In the genomic region with DNA sequence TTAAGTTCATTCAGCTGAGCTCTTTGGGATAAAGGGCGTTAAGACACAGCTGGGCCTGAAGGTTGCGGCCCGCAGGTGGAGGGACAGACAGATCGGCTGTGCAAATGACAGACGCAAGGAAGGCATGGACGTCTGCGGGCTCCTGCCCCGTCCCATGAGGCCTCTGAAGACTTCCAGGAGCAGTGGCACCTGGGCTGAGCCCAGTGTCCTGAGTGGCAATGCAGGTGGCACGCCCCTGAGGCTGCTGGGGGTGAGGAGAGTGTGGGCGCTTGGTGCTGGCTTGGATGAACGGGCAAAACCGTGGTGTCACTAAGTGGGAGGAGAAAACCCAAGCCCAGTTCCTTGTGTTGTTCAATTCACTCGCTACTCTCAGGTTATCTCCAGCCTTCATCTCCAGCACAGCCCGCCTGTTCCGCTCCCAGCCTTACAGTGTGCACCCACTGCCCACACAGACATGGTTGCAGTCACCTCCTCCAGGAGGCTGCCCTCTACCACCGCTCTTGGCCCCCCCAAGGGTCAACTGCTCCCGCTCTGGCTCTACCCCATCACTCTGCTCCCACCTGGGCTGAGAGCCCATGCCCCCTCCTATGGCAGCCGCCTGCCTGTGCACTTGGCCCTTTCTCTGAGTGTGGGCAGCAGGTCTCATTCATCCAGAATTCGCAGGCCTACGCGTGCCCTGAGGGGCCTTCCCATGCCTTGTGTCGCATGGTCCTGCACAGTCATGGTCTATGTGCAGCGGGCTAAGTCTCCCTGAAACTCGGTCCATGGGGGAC, we compare ENCODE assay signal across 22 cellular contexts.
"Had no signal": no experiment of that assay in that cellular context is flagged by ENCODE, and none has a peak within 500 bp of the region (broad histone marks: within the 10 kb centered on the region; RNA-seq: fewer than 3 reads in every experiment).

No MANE protein-coding gene starts in this region.

- H3K4me3 ChIP-seq: body of pancreas, colonic mucosa, hepatocyte, mucosa of descending colon, SK-N-MC, stomach had no signal

- DNase-seq: activated CD4-positive, alpha-beta memory T cell treated with anti-CD3 and anti-CD28 coated beads for 36 hours; activated CD4-positive, alpha-beta T cell treated with anti-CD3 and anti-CD28 coated beads for 36 hours; activated gamma-delta T cell treated with Interleukin-2 at 50 U/mL for 16 hours; activated naive CD8-positive, alpha-beta T cell treated with anti-CD3 and anti-CD28 coated beads, Interleukin-2, amount 10 ng/mL, durations not matched to agents 7 days and 5 days; activated T-cell treated with anti-CD3 and anti-CD28 coated beads for 4 hours; body of pancreas; central memory CD4-positive, alpha-beta T cell; colonic mucosa; mesenchymal stem cell; mucosa of descending colon; naive B cell; stimulated activated CD4-positive, alpha-beta T cell treated with anti-CD3 and anti-CD28 coated beads, Interleukin-12 subunit alpha, Interleukin-12 subunit beta, amount 100 ng/mL, for 4 hours; stimulated activated CD4-positive, alpha-beta T cell treated with anti-CD3 and anti-CD28 coated beads, Interleukin-1b, Interleukin-23, amount 100 ng/mL, for 48 hours; stomach had no signal

- H3K27ac Mint-ChIP-seq: activated CD4-positive, alpha-beta memory T cell treated with anti-CD3 and anti-CD28 coated beads for 36 hours; activated CD4-positive, alpha-beta T cell treated with anti-CD3 and anti-CD28 coated beads for 36 hours; activated naive CD8-positive, alpha-beta T cell treated with anti-CD3 and anti-CD28 coated beads, Interleukin-2, amount 10 ng/mL, durations not matched to agents 7 days and 5 days; activated T-helper 1 cell treated with anti-CD3 and anti-CD28 coated beads, Interleukin-12 subunit alpha, Interleukin-12 subunit beta, Interleukin-2, Interleukin-4 antibody, amounts not matched to agents 30 ng/mL and 10 ng/mL and 1 ng/mL, durations not matched to agents 14 hours and 24 hours and 36 hours; type B pancreatic cell had no signal

- H3K4me3 Mint-ChIP-seq: activated CD4-positive, alpha-beta memory T cell treated with anti-CD3 and anti-CD28 coated beads for 36 hours; activated CD4-positive, alpha-beta T cell treated with anti-CD3 and anti-CD28 coated beads for 36 hours; activated naive CD8-positive, alpha-beta T cell treated with anti-CD3 and anti-CD28 coated beads, Interleukin-2, amount 10 ng/mL, durations not matched to agents 7 days and 5 days; activated T-helper 1 cell treated with anti-CD3 and anti-CD28 coated beads, Interleukin-12 subunit alpha, Interleukin-12 subunit beta, Interleukin-2, Interleukin-4 antibody, amounts not matched to agents 30 ng/mL and 10 ng/mL and 1 ng/mL, durations not matched to agents 14 hours and 24 hours and 36 hours; naive B cell; type B pancreatic cell had no signal

- H3K27me3 ChIP-seq: body of pancreas, colonic mucosa, hepatocyte had no signal

- H3K36me3 Mint-ChIP-seq: activated CD4-positive, alpha-beta memory T cell treated with anti-CD3 and anti-CD28 coated beads for 36 hours; activated naive CD8-positive, alpha-beta T cell treated with anti-CD3 and anti-CD28 coated beads, Interleukin-2, amount 10 ng/mL, durations not matched to agents 7 days and 5 days had no signal

- H3K9me3 ChIP-seq: body of pancreas, colonic mucosa, mucosa of descending colon, neutrophil had no signal

- FAIRE-seq: endothelial cell of umbilical vein, TTC549 had no signal

- H3K4me1 ChIP-seq: colonic mucosa, parathyroid adenoma had no signal

- H3K27me3 Mint-ChIP-seq: activated CD4-positive, alpha-beta memory T cell treated with anti-CD3 and anti-CD28 coated beads for 36 hours; activated CD4-positive, alpha-beta T cell treated with anti-CD3 and anti-CD28 coated beads for 36 hours had no signal

- H3K4me2 ChIP-seq: hepatocyte had no signal

- H2AFZ ChIP-seq: hepatocyte, parathyroid adenoma had no signal

- H3K27ac ChIP-seq: body of pancreas, colonic mucosa, hepatocyte, neutrophil, parathyroid adenoma, SK-N-MC, stomach had no signal

- H3K36me3 ChIP-seq: colonic mucosa, neutrophil, stomach had no signal

- H3K9ac ChIP-seq: parathyroid adenoma had no signal

- H3K79me2 ChIP-seq: hepatocyte, parathyroid adenoma had no signal

- ATAC-seq: activated CD4-positive, alpha-beta T cell treated with anti-CD3 and anti-CD28 coated beads for 36 hours; body of pancreas; mucosa of descending colon had no signal

- H3K9me3 Mint-ChIP-seq: activated CD4-positive, alpha-beta memory T cell treated with anti-CD3 and anti-CD28 coated beads for 36 hours; activated naive CD8-positive, alpha-beta T cell treated with anti-CD3 and anti-CD28 coated beads, Interleukin-2, amount 10 ng/mL, durations not matched to agents 7 days and 5 days; activated T-helper 1 cell treated with anti-CD3 and anti-CD28 coated beads, Interleukin-12 subunit alpha, Interleukin-12 subunit beta, Interleukin-2, Interleukin-4 antibody, amounts not matched to agents 30 ng/mL and 10 ng/mL and 1 ng/mL, durations not matched to agents 14 hours and 24 hours and 36 hours had no signal
